16 cellular contexts compared by ENCODE assay signal in genomic region chr1:236149003-236149595, GRCh38.
"Had no signal": no experiment of that assay in that cellular context is flagged by ENCODE, and none has a peak within 500 bp of the region (broad histone marks: within the 10 kb centered on the region; RNA-seq: fewer than 3 reads in every experiment).

No MANE protein-coding gene starts in this region.

- H3K36me3 ChIP-seq: colonic mucosa, gastrocnemius medialis, stomach, thoracic aorta had no signal

- H3K4me1 ChIP-seq: colonic mucosa, gastrocnemius medialis had no signal

- H3K36me3 Mint-ChIP-seq: activated naive CD8-positive, alpha-beta T cell; natural killer cell had no signal

- H3K9me3 ChIP-seq: colonic mucosa, gastrocnemius medialis, stomach, thoracic aorta had no signal

- H2AFZ ChIP-seq: hepatocyte had no signal

- DNase-seq: activated CD4-positive, alpha-beta memory T cell treated with anti-CD3 and anti-CD28 coated beads, Interleukin-2, amount 10 ng/mL, durations not matched to agents 7 days and 5 days; activated gamma-delta T cell; activated T-cell treated with anti-CD3 and anti-CD28 coated beads, Interleukin-2, amount 50 U/mL, for 48 hours; colonic mucosa; effector CD8-positive, alpha-beta T cell; gastrocnemius medialis; kidney glomerular epithelial cell; mammary epithelial cell; natural killer cell; stimulated activated CD4-positive, alpha-beta T cell treated with anti-CD3 and anti-CD28 coated beads, Interleukin-15, amount 100 ng/mL, for 24 hours; stimulated activated CD4-positive, alpha-beta T cell treated with anti-CD3 and anti-CD28 coated beads, Interleukin-4, amount 100 ng/mL, for 24 hours; T-helper 2 cell had no signal

- H3K27ac ChIP-seq: colonic mucosa, gastrocnemius medialis, hepatocyte, stomach, thoracic aorta had no signal

- H3K27me3 ChIP-seq: colonic mucosa, hepatocyte, stomach had no signal

- ATAC-seq: gastrocnemius medialis had no signal

- H3K27ac Mint-ChIP-seq: activated CD4-positive, alpha-beta memory T cell treated with anti-CD3 and anti-CD28 coated beads, Interleukin-2, amount 10 ng/mL, durations not matched to agents 7 days and 5 days; activated naive CD8-positive, alpha-beta T cell; natural killer cell had no signal

- H3K4me3 ChIP-seq: colonic mucosa, gastrocnemius medialis, hepatocyte, stomach, thoracic aorta had no signal

- H3K9me3 Mint-ChIP-seq: activated CD4-positive, alpha-beta memory T cell treated with anti-CD3 and anti-CD28 coated beads, Interleukin-2, amount 10 ng/mL, durations not matched to agents 7 days and 5 days; natural killer cell had no signal

- H3K4me2 ChIP-seq: hepatocyte had no signal

- H3K27me3 Mint-ChIP-seq: activated CD4-positive, alpha-beta memory T cell treated with anti-CD3 and anti-CD28 coated beads, Interleukin-2, amount 10 ng/mL, durations not matched to agents 7 days and 5 days; activated naive CD8-positive, alpha-beta T cell had no signal

- H3K4me3 Mint-ChIP-seq: activated CD4-positive, alpha-beta memory T cell treated with anti-CD3 and anti-CD28 coated beads, Interleukin-2, amount 10 ng/mL, durations not matched to agents 7 days and 5 days; activated naive CD8-positive, alpha-beta T cell; natural killer cell had no signal
